ENCODE assay signal across 34 cellular contexts in genomic region chr5:176153741-176154140, GRCh38.
DNase-seq lines count a peak whose midpoint lies in the region; ATAC-seq, FAIRE-seq and TF ChIP-seq lines count a peak whose summit lies in the region.
"Had no signal": no experiment of that assay in that cellular context is flagged by ENCODE, and none has a peak within 500 bp of the region (broad histone marks: within the 10 kb centered on the region; RNA-seq: fewer than 3 reads in every experiment).

No MANE protein-coding gene starts in this region.

- H3K79me2 ChIP-seq in astrocyte (ENCODE audit: insufficient read depth, low read length) (no peaks in the 10 kb centered on the region), fibroblast of lung (ENCODE audit: control insufficient read depth, insufficient read depth, low read length) (no peaks in the 10 kb centered on the region), osteoblast (ENCODE audit: insufficient read depth, low read length) (no peaks in the 10 kb centered on the region)

- no peak overlapping the region for H3K27ac Mint-ChIP-seq in astrocyte (ENCODE audit: unreplicated experiment)
- H3K27ac Mint-ChIP-seq: activated CD4-positive, alpha-beta T cell treated with anti-CD3 and anti-CD28 coated beads, Interleukin-2, amount 10 ng/mL, durations not matched to agents 24 days and 14 days; activated naive CD8-positive, alpha-beta T cell treated with anti-CD3 and anti-CD28 coated beads, Interleukin-2, amount 10 ng/mL, durations not matched to agents 7 days and 5 days; activated T-cell treated with anti-CD3 and anti-CD28 coated beads, Interleukin-2, amount 50 U/mL, for 24 hours; CD8-positive, alpha-beta T cell; WTC11 had no signal

- H3K4me1 Mint-ChIP-seq in astrocyte (ENCODE audit: low read depth, unreplicated experiment) = peaks cover 12% of the 10 kb centered on the region
- H3K4me1 Mint-ChIP-seq: activated CD4-positive, alpha-beta T cell treated with anti-CD3 and anti-CD28 coated beads, Interleukin-2, amount 10 ng/mL, durations not matched to agents 24 days and 14 days; activated naive CD8-positive, alpha-beta T cell treated with anti-CD3 and anti-CD28 coated beads, Interleukin-2, amount 10 ng/mL, durations not matched to agents 7 days and 5 days had no signal

- DNase-seq in GM03348 (ENCODE audit: low spot score) (peak; percentile 60), astrocyte (ENCODE audit: low read depth) (peak; percentile 25), fibroblast of lung (ENCODE audit: low read depth in 2 of 2) (peak in 1 of 2 donors; percentile 49), osteoblast (ENCODE audit: insufficient read length, low spot score, missing footprints) (peak; percentile 83), NCI-H2081 (lab: John Stamatoyannopoulos, UW) (no peak), RKO (ENCODE audit: low spot score) (no peak)
- DNase-seq in NK-92 treated with Interleukin-12 subunit alpha and Interleukin-12 subunit beta, amount 100 ng/mL, for 24 hours (lab: John Stamatoyannopoulos, UW) = no peak
- DNase-seq: activated CD4-positive, alpha-beta T cell treated with anti-CD3 and anti-CD28 coated beads, Interleukin-2, amount 10 ng/mL, durations not matched to agents 24 days and 14 days; activated CD8-positive, alpha-beta memory T cell treated with anti-CD3 and anti-CD28 coated beads for 24 hours; activated gamma-delta T cell; activated naive CD8-positive, alpha-beta T cell treated with anti-CD3 and anti-CD28 coated beads, Interleukin-2, amount 10 ng/mL, durations not matched to agents 7 days and 5 days; activated T-cell treated with anti-CD3 and anti-CD28 coated beads, Interleukin-2, amount 50 U/mL, for 24 hours; BE2C; CD8-positive, alpha-beta T cell; dermis blood vessel endothelial cell; esophagus squamous epithelium; hypothalamus; Kasumi-1; left cardiac atrium; NCI-H1436; NCI-H345; NCI-H748 treated with DMSO at 0.1 percent for 48 hours; Peyer's patch; right cardiac atrium; SJCRH30; stimulated activated CD4-positive, alpha-beta T cell treated with anti-CD3 and anti-CD28 coated beads, Interleukin-12 subunit alpha, Interleukin-12 subunit beta, amount 100 ng/mL, for 4 hours; stimulated activated CD4-positive, alpha-beta T cell treated with anti-CD3 and anti-CD28 coated beads, Interleukin-4, amount 100 ng/mL, for 1 hour; T1000 had no signal

- no peak for ATAC-seq in HG02798 (IDR thresholded peaks at IDR 0.05; ENCODE audit: poor library complexity, unreplicated experiment)
- ATAC-seq: CD8-positive, alpha-beta T cell; HCT116; WTC11 had no signal

- H2AFZ ChIP-seq in astrocyte (ENCODE audit: low read depth, low read length) = peak overlapping the region; percentile 52
- H2AFZ ChIP-seq in fibroblast of lung (ENCODE audit: low read length) = peak overlapping the region; percentile 20
- peak overlapping the region; percentile 14 for H2AFZ ChIP-seq in osteoblast (ENCODE audit: low read length)

- H3K27me3 ChIP-seq in astrocyte (ENCODE audit: insufficient read depth, low read length) (peaks cover 4% of the 10 kb centered on the region), fibroblast of lung (ENCODE audit: control insufficient read depth, insufficient read depth, low read length) (no peaks in the 10 kb centered on the region), osteoblast (ENCODE audit: insufficient read depth, low read length) (no peaks in the 10 kb centered on the region)
- H3K27me3 ChIP-seq: ascending aorta, Peyer's patch, tibial nerve had no signal

- peak overlapping the region; percentile 10 for H3K4me3 Mint-ChIP-seq in astrocyte (ENCODE audit: unreplicated experiment)
- H3K4me3 Mint-ChIP-seq: activated CD4-positive, alpha-beta T cell treated with anti-CD3 and anti-CD28 coated beads, Interleukin-2, amount 10 ng/mL, durations not matched to agents 24 days and 14 days; activated naive CD8-positive, alpha-beta T cell treated with anti-CD3 and anti-CD28 coated beads, Interleukin-2, amount 10 ng/mL, durations not matched to agents 7 days and 5 days; activated T-cell treated with anti-CD3 and anti-CD28 coated beads, Interleukin-2, amount 50 U/mL, for 24 hours; CD8-positive, alpha-beta T cell; WTC11 had no signal

- H3K27me3 Mint-ChIP-seq in astrocyte (ENCODE audit: low read depth, unreplicated experiment) = peaks cover 4% of the 10 kb centered on the region

- FAIRE-seq in astrocyte (lab: Jason Lieb, UNC) = no peak
- FAIRE-seq: endometrium had no signal

- peaks cover 20% of the 10 kb centered on the region for H3K4me1 ChIP-seq in astrocyte (ENCODE audit: insufficient read depth, low read length)
- no peaks in the 10 kb centered on the region for H3K4me1 ChIP-seq in fibroblast of lung (ENCODE audit: control insufficient read depth, extremely low read depth, insufficient read depth, low read length)
- peaks cover 26% of the 10 kb centered on the region for H3K4me1 ChIP-seq in osteoblast (ENCODE audit: insufficient read depth, low read length)
- H3K4me1 ChIP-seq: ascending aorta, BE2C, esophagus squamous epithelium, Peyer's patch had no signal

- H3K4me2 ChIP-seq in astrocyte (ENCODE audit: low read length) = peak overlapping the region; percentile 39
- H3K4me2 ChIP-seq in fibroblast of lung (ENCODE audit: extremely low read depth, insufficient read depth, low read length) = no peak overlapping the region
- no peak overlapping the region for H3K4me2 ChIP-seq in osteoblast (ENCODE audit: insufficient read depth, low read length)

- H3K27ac ChIP-seq in astrocyte (ENCODE audit: low read depth, low read length) (no peak overlapping the region), fibroblast of lung (ENCODE audit: insufficient read depth, low read length) (no peak overlapping the region), osteoblast (ENCODE audit: low read depth, low read length) (no peak overlapping the region)
- H3K27ac ChIP-seq: ascending aorta, esophagus squamous epithelium, Peyer's patch, SJCRH30, tibial nerve had no signal

- no peaks in the 10 kb centered on the region for H4K20me1 ChIP-seq in astrocyte (ENCODE audit: insufficient read depth, low read length)
- H4K20me1 ChIP-seq in fibroblast of lung (ENCODE audit: control insufficient read depth, extremely low read depth, insufficient read depth, low read length) = no peaks in the 10 kb centered on the region
- no peaks in the 10 kb centered on the region for H4K20me1 ChIP-seq in osteoblast (ENCODE audit: insufficient read depth, low read length)

- H3K4me3 ChIP-seq in astrocyte (ENCODE audit: insufficient read depth, low read depth, low read length) (no peak overlapping the region), fibroblast of lung (replicated peaks in 1 of 4; ENCODE audit: control extremely low read depth in 1 of 4, insufficient read depth in 1 of 4, low read depth in 3 of 4, low read length in 4 of 4) (no peak overlapping the region), osteoblast (ENCODE audit: insufficient read depth, low read length) (no peak overlapping the region)
- H3K4me3 ChIP-seq: ascending aorta, esophagus squamous epithelium, Peyer's patch, SJCRH30, tibial nerve had no signal

- TF ChIP-seq CTCF in astrocyte (IDR thresholded peaks at IDR 0.05; ENCODE audit: insufficient read depth, low read depth, low read length) (no peak), fibroblast of lung (conservative IDR thresholded peaks at IDR 0.05 in 1 of 2, IDR thresholded peaks at IDR 0.05 in 1 of 2; ENCODE audit: low read depth in 1 of 2, low read length in 2 of 2) (no peak), osteoblast (IDR thresholded peaks at IDR 0.05; ENCODE audit: extremely low read depth, low read depth, low read length) (no peak)

- H3K36me3 ChIP-seq in astrocyte (ENCODE audit: insufficient read depth, low read length) (no peaks in the 10 kb centered on the region), fibroblast of lung (ENCODE audit: control insufficient read depth, insufficient read depth, low read length) (no peaks in the 10 kb centered on the region), osteoblast (ENCODE audit: insufficient read depth, low read length) (no peaks in the 10 kb centered on the region)
- H3K36me3 ChIP-seq: ascending aorta, BE2C, esophagus squamous epithelium, Peyer's patch, SJCRH30, tibial nerve had no signal

- H3K9ac ChIP-seq in astrocyte (ENCODE audit: low read length) (no peak overlapping the region), fibroblast of lung (ENCODE audit: insufficient read depth, low read length) (no peak overlapping the region)

- no peaks in the 10 kb centered on the region for H3K9me3 Mint-ChIP-seq in astrocyte (ENCODE audit: unreplicated experiment)
- H3K9me3 Mint-ChIP-seq: activated CD4-positive, alpha-beta T cell treated with anti-CD3 and anti-CD28 coated beads, Interleukin-2, amount 10 ng/mL, durations not matched to agents 24 days and 14 days; activated T-cell treated with anti-CD3 and anti-CD28 coated beads, Interleukin-2, amount 50 U/mL, for 24 hours; CD8-positive, alpha-beta T cell had no signal

- H3K9me3 ChIP-seq in astrocyte (ENCODE audit: insufficient read depth, low read depth, low read length) (no peaks in the 10 kb centered on the region), fibroblast of lung (ENCODE audit: control insufficient read depth, insufficient read depth, low read depth, low read length) (no peaks in the 10 kb centered on the region), osteoblast (ENCODE audit: low read depth, low read length) (no peaks in the 10 kb centered on the region)
- H3K9me3 ChIP-seq: ascending aorta, BE2C, esophagus squamous epithelium, Peyer's patch, SJCRH30, tibial nerve had no signal

- H3K36me3 Mint-ChIP-seq in astrocyte (ENCODE audit: low read depth, unreplicated experiment) = no peaks in the 10 kb centered on the region
- H3K36me3 Mint-ChIP-seq: activated naive CD8-positive, alpha-beta T cell treated with anti-CD3 and anti-CD28 coated beads, Interleukin-2, amount 10 ng/mL, durations not matched to agents 7 days and 5 days; CD8-positive, alpha-beta T cell; WTC11 had no signal

Comparison
In these comparisons a context has a peak if more than half of its experiments do, and no peak if none do; other contexts are left out.
1. DNase-seq: peak in GM03348 (single experiment), astrocyte (single experiment) and osteoblast (single experiment); none in NCI-H2081 (0 of 2), RKO (single experiment) and NK-92 treated with Interleukin-12 subunit alpha and Interleukin-12 subunit beta, amount 100 ng/mL, for 24 hours (single experiment).
2. Peak in every context shown above with its lines, with median percentiles within 50 percentile points of each other: H2AFZ ChIP-seq.